ENCODE assay signal across 2 cellular contexts in the genomic region with DNA sequence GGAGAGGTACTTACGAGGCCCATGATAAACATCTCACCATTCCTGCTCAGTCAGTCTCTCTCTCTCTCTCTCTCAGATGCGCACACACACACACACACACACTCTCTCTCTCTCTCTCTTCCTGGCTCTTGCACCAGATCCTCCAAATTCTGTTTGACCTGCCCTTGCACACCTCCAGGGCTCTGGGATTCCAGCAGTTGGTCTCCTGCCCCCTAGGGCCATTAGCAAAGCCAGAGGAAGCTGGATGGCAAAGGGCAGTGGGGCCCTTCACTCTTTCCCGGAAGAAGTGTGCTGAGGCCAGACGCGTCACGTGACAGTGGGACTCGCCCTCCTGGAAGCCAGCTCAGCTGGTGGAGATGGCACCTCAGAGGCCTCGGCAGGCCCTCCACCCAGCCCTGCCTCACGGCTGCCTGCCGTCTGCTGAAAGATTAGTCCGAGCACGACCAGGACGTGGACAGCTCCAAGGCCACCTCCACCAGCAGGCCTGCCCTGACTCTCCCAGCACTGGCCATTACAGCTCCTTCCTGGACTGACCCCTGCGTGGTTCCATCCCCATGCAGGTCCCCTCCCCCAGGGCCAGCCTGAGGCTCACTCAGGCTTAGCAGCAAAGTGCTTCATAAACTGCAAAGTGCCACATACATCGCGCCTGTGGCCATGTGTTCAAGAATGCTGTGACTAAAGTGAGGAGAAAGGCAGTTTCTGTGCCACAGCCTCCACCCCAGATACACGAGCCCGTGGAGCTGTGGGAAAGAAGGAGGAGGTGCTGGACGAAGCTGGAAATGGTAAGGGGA.
TF ChIP-seq lines count a peak whose summit lies in the region.

No MANE protein-coding gene starts in this region.

TF ChIP-seq in K562, 482 proteins besides CTCF, POLR2A, EP300 and RAD21 (continued from another document and continues in another):
- TF ChIP-seq, protein P1, sequence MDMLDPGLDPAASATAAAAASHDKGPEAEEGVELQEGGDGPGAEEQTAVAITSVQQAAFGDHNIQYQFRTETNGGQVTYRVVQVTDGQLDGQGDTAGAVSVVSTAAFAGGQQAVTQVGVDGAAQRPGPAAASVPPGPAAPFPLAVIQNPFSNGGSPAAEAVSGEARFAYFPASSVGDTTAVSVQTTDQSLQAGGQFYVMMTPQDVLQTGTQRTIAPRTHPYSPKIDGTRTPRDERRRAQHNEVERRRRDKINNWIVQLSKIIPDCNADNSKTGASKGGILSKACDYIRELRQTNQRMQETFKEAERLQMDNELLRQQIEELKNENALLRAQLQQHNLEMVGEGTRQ (CRISPR knock-in tag; IDR thresholded peaks at IDR 0.05), result peak; percentile 91
- TF ChIP-seq ZFP36 (IDR thresholded peaks at IDR 0.05; ENCODE audit: low read depth, low read length, partially characterized antibody) (peak; percentile 84), CSDE1 (IDR thresholded peaks at IDR 0.05) (no peak), TAF7 (tag; IDR thresholded peaks at IDR 0.05) (no peak), ZBTB26 (CRISPR knock-in tag; IDR thresholded peaks at IDR 0.05) (no peak), POLR2B (IDR thresholded peaks at IDR 0.05; ENCODE audit: low read depth, partially characterized antibody) (no peak), CEBPG (CRISPR knock-in tag; IDR thresholded peaks at IDR 0.05) (no peak), CEBPG (tag; conservative IDR thresholded peaks at IDR 0.05 in 1 of 2, IDR thresholded peaks at IDR 0.05 in 1 of 2) (no peak), ELF4 (CRISPR knock-in tag; IDR thresholded peaks at IDR 0.05) (no peak), PYGO2 (tag; IDR thresholded peaks at IDR 0.05) (no peak), ZNF644 (tag; IDR thresholded peaks at IDR 0.05; ENCODE audit: low read depth) (no peak)
- TF ChIP-seq, protein P2, sequence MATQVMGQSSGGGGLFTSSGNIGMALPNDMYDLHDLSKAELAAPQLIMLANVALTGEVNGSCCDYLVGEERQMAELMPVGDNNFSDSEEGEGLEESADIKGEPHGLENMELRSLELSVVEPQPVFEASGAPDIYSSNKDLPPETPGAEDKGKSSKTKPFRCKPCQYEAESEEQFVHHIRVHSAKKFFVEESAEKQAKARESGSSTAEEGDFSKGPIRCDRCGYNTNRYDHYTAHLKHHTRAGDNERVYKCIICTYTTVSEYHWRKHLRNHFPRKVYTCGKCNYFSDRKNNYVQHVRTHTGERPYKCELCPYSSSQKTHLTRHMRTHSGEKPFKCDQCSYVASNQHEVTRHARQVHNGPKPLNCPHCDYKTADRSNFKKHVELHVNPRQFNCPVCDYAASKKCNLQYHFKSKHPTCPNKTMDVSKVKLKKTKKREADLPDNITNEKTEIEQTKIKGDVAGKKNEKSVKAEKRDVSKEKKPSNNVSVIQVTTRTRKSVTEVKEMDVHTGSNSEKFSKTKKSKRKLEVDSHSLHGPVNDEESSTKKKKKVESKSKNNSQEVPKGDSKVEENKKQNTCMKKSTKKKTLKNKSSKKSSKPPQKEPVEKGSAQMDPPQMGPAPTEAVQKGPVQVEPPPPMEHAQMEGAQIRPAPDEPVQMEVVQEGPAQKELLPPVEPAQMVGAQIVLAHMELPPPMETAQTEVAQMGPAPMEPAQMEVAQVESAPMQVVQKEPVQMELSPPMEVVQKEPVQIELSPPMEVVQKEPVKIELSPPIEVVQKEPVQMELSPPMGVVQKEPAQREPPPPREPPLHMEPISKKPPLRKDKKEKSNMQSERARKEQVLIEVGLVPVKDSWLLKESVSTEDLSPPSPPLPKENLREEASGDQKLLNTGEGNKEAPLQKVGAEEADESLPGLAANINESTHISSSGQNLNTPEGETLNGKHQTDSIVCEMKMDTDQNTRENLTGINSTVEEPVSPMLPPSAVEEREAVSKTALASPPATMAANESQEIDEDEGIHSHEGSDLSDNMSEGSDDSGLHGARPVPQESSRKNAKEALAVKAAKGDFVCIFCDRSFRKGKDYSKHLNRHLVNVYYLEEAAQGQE (CRISPR knock-in tag; IDR thresholded peaks at IDR 0.05; ENCODE audit: low read depth), result 0 out of 2 replicates have a peak, but pooled peaks have one; percentile 48
- TF ChIP-seq, protein P3, sequence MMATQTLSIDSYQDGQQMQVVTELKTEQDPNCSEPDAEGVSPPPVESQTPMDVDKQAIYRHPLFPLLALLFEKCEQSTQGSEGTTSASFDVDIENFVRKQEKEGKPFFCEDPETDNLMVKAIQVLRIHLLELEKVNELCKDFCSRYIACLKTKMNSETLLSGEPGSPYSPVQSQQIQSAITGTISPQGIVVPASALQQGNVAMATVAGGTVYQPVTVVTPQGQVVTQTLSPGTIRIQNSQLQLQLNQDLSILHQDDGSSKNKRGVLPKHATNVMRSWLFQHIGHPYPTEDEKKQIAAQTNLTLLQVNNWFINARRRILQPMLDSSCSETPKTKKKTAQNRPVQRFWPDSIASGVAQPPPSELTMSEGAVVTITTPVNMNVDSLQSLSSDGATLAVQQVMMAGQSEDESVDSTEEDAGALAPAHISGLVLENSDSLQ (IDR thresholded peaks at IDR 0.05), result no peak
- TF ChIP-seq, protein P4, sequence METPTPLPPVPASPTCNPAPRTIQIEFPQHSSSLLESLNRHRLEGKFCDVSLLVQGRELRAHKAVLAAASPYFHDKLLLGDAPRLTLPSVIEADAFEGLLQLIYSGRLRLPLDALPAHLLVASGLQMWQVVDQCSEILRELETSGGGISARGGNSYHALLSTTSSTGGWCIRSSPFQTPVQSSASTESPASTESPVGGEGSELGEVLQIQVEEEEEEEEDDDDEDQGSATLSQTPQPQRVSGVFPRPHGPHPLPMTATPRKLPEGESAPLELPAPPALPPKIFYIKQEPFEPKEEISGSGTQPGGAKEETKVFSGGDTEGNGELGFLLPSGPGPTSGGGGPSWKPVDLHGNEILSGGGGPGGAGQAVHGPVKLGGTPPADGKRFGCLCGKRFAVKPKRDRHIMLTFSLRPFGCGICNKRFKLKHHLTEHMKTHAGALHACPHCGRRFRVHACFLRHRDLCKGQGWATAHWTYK (CRISPR knock-in tag; IDR thresholded peaks at IDR 0.05), result no peak
- TF ChIP-seq, protein P5, sequence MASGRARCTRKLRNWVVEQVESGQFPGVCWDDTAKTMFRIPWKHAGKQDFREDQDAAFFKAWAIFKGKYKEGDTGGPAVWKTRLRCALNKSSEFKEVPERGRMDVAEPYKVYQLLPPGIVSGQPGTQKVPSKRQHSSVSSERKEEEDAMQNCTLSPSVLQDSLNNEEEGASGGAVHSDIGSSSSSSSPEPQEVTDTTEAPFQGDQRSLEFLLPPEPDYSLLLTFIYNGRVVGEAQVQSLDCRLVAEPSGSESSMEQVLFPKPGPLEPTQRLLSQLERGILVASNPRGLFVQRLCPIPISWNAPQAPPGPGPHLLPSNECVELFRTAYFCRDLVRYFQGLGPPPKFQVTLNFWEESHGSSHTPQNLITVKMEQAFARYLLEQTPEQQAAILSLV (tag; IDR thresholded peaks at IDR 0.05), result no peak

TF ChIP-seq in liver, 16 proteins besides CTCF, POLR2A, EP300 and RAD21 (continued from another document):
- TF ChIP-seq JUND (IDR thresholded peaks at IDR 0.05) (no peak), NR2F2 (IDR thresholded peaks at IDR 0.05) (peak; percentile 65), GABPA (IDR thresholded peaks at IDR 0.05 in 1 of 2, conservative IDR thresholded peaks at IDR 0.05 in 1 of 2) (no peak), SP1 (IDR thresholded peaks at IDR 0.05) (no peak)
TF ChIP-seq in liver: peak in this region for 1.
